12 cellular contexts compared by ENCODE assay signal in the genomic region with DNA sequence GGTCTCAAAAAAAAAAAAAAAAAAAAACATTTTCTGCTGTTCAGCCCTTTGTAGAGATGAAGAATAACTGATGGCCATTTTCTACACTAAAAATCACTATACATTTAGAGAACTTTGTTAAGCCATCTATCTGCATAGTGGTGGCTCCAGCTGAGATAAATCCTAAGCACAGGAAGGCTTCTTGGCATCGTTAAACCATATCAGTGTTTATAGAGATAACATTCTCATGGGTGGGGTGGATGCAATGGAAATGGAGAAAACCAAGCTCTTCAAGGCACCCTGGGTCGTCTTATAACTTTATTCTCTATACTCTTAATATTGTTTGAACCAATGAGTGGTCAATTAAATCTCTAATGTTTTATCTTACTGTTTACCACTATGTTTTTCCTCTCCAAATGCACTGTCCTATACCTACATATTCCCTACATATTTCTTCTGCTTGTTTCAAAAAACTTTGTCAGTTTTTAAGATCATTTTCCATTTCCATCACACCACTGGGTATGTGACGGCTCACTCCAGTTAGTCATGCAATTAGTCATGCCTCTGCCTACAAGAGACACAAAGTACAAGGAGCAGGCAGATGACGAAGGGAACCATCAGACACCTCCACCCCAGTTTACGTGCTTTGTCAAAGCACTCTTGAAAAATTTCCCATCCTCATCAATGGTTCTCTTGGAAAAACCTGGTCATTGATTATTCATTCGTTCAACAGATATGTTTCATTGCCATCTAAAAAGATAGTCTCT.
DNase-seq lines count a peak whose midpoint lies in the region; ATAC-seq lines count a peak whose summit lies in the region.
"Had no signal": no experiment of that assay in that cellular context is flagged by ENCODE, and none has a peak within 500 bp of the region (broad histone marks: within the 10 kb centered on the region; RNA-seq: fewer than 3 reads in every experiment).

No MANE protein-coding gene starts in this region.

- no peak overlapping the region for H3K27ac Mint-ChIP-seq in T-helper 2 cell treated with Interferon-gamma antibody and Interleukin-4, amounts not matched to agents 5 μg/mL and 100 μg/mL, for 36 hours
- H3K27ac Mint-ChIP-seq: T-helper 1 cell treated with Interleukin-12 subunit alpha and Interleukin-12 subunit beta and Interleukin-4 antibody, amounts not matched to agents 30 μg/mL and 1 μg/mL, for 36 hours had no signal

- ATAC-seq in HG03469 (IDR thresholded peaks at IDR 0.05; ENCODE audit: unreplicated experiment) (no peak), GM19035 (IDR thresholded peaks at IDR 0.05; ENCODE audit: unreplicated experiment) (no peak)

- H3K4me2 ChIP-seq in skeletal muscle satellite cell (ENCODE audit: low read length): peak overlapping the region; percentile 53

- peak; percentile 12 for DNase-seq in T-helper 2 cell treated with Interferon-gamma antibody and Interleukin-4, amounts not matched to agents 5 μg/mL and 100 μg/mL, for 36 hours (ENCODE audit: low spot score)
- no peak for DNase-seq in T-helper 2 cell
- peak; percentile 26 for DNase-seq in T1000 (lab: John Stamatoyannopoulos, UW)
- peak; percentile 59 for DNase-seq in fibroblast of peridontal ligament (ENCODE audit: extremely low read depth)
- DNase-seq in NOMO-1 treated with dmso at 0.1 percent for 144 hours (lab: John Stamatoyannopoulos, UW; ENCODE audit: unreplicated experiment): no peak
- DNase-seq: DMS53, NCI-H187 treated with DMSO at 0.1 percent for 48 hours, psoas muscle had no signal

- H3K9me3 Mint-ChIP-seq in T-helper 2 cell treated with Interferon-gamma antibody and Interleukin-4, amounts not matched to agents 5 μg/mL and 100 μg/mL, for 36 hours: no peaks in the 10 kb centered on the region
- H3K9me3 Mint-ChIP-seq: T-helper 1 cell treated with Interleukin-12 subunit alpha and Interleukin-12 subunit beta and Interleukin-4 antibody, amounts not matched to agents 30 μg/mL and 1 μg/mL, for 36 hours had no signal

- H3K4me1 ChIP-seq in skeletal muscle satellite cell (ENCODE audit: control insufficient read depth, insufficient read depth, low read length): peaks cover 28% of the 10 kb centered on the region

- peak overlapping the region; percentile 64 for H3K9ac ChIP-seq in skeletal muscle satellite cell (ENCODE audit: low read depth, low read length)

- no peaks in the 10 kb centered on the region for H3K27me3 ChIP-seq in skeletal muscle satellite cell (ENCODE audit: control insufficient read depth, insufficient read depth, low read length)

- peak overlapping the region; percentile 37 for H3K4me3 ChIP-seq in skeletal muscle satellite cell (ENCODE audit: low read length)
- H3K4me3 ChIP-seq: psoas muscle had no signal

- H3K9me3 ChIP-seq in skeletal muscle satellite cell (replicated peaks; ENCODE audit: low read length): no peaks in the 10 kb centered on the region
- H3K9me3 ChIP-seq: psoas muscle had no signal

- no peaks in the 10 kb centered on the region for H3K27me3 Mint-ChIP-seq in T-helper 2 cell treated with Interferon-gamma antibody and Interleukin-4, amounts not matched to agents 5 μg/mL and 100 μg/mL, for 36 hours (ENCODE audit: low read depth)

- no peaks in the 10 kb centered on the region for H3K36me3 Mint-ChIP-seq in T-helper 2 cell treated with Interferon-gamma antibody and Interleukin-4, amounts not matched to agents 5 μg/mL and 100 μg/mL, for 36 hours (ENCODE audit: low read depth)

- H3K4me3 Mint-ChIP-seq in T-helper 2 cell treated with Interferon-gamma antibody and Interleukin-4, amounts not matched to agents 5 μg/mL and 100 μg/mL, for 36 hours: no peak overlapping the region
- H3K4me3 Mint-ChIP-seq: T-helper 1 cell treated with Interleukin-12 subunit alpha and Interleukin-12 subunit beta and Interleukin-4 antibody, amounts not matched to agents 30 μg/mL and 1 μg/mL, for 36 hours had no signal

- H3K4me1 Mint-ChIP-seq in T-helper 2 cell treated with Interferon-gamma antibody and Interleukin-4, amounts not matched to agents 5 μg/mL and 100 μg/mL, for 36 hours (ENCODE audit: low read depth): no peaks in the 10 kb centered on the region

- peaks cover 28% of the 10 kb centered on the region for H3K36me3 ChIP-seq in skeletal muscle satellite cell (ENCODE audit: insufficient read depth, low read length)

Comparison
In these comparisons a context has a peak if more than half of its experiments do, and no peak if none do; other contexts are left out.
1. DNase-seq: peak in T-helper 2 cell treated with Interferon-gamma antibody and Interleukin-4, amounts not matched to agents 5 μg/mL and 100 μg/mL, for 36 hours (single experiment), T1000 (single experiment) and fibroblast of peridontal ligament (single experiment); none in T-helper 2 cell (0 of 5) and NOMO-1 treated with dmso at 0.1 percent for 144 hours (single experiment).